1 cellular context compared by ENCODE assay signal in genomic region chr10:17616403-17617030, GRCh38.
TF ChIP-seq lines count a peak whose summit lies in the region.

No MANE protein-coding gene starts in this region.

TF ChIP-seq in HEK293, 187 proteins besides CTCF, POLR2A, EP300 and RAD21 (continued from another document):
- TF ChIP-seq ZBTB49 (tag by site-specific recombination; IDR thresholded peaks at IDR 0.05; ENCODE audit: low read depth), result no peak
- TF ChIP-seq ZNF510 (tag by site-specific recombination; IDR thresholded peaks at IDR 0.05; ENCODE audit: insufficient replicate concordance), result no peak
- TF ChIP-seq TCF7L2 (IDR thresholded peaks at IDR 0.05; ENCODE audit: borderline replicate concordance, low read depth, low read length), result no peak
- 0 out of 2 replicates have a peak, but pooled peaks have one; percentile 39 for TF ChIP-seq SP7 (tag by site-specific recombination; IDR thresholded peaks at IDR 0.05)
- peak; percentile 71 for TF ChIP-seq ZIC2 (tag by site-specific recombination; IDR thresholded peaks at IDR 0.05)
- TF ChIP-seq ZNF10 (tag by site-specific recombination; IDR thresholded peaks at IDR 0.05), result 0 out of 2 replicates have a peak, but pooled peaks have one; percentile 39
- TF ChIP-seq ZNF335 (tag by site-specific recombination; conservative IDR thresholded peaks at IDR 0.05), result peak; percentile 75
- peak; percentile 14; the same call in 1 of the 2 replicates for TF ChIP-seq ZBTB20 (tag by site-specific recombination; IDR thresholded peaks at IDR 0.05)
- TF ChIP-seq ZNF354C (tag by site-specific recombination; IDR thresholded peaks at IDR 0.05; ENCODE audit: borderline replicate concordance, low read depth), result no peak
